Comparison of ENCODE assay signal across 19 cellular contexts in genomic region chr4:2458546-2459491, GRCh38. TPM values are rescaled to one million over a fixed set of nuclear protein-coding genes. Genes with fewer than 3 reads are reported as not detected.
DNase-seq lines count a peak whose midpoint lies in the region; ATAC-seq, FAIRE-seq and TF ChIP-seq lines count a peak whose summit lies in the region.
"Had no signal": no experiment of that assay in that cellular context is flagged by ENCODE, and none has a peak within 500 bp of the region (broad histone marks: within the 10 kb centered on the region; RNA-seq: fewer than 3 reads in every experiment).

No MANE protein-coding gene starts in this region.

- no peaks in the 10 kb centered on the region for H3K79me2 ChIP-seq in HepG2 (ENCODE audit: insufficient read depth, low read length)

- TF ChIP-seq EP300 in HepG2 (IDR thresholded peaks at IDR 0.05; ENCODE audit: low read depth in 2 of 2, low read length in 2 of 2), result no peak
- no peak for TF ChIP-seq EP300 in HepG2 (CRISPR knock-in tag; IDR thresholded peaks at IDR 0.05; ENCODE audit: borderline replicate concordance)

- FAIRE-seq in HepG2 (lab: Jason Lieb, UNC), result no peak
- FAIRE-seq: G401.6, GM12891 had no signal

- POLR2A ChIA-PET in HepG2 (lab: Yijun Ruan, JAX), result no interaction called here

- BruUV-seq in HepG2 (replicated peaks; lab: Mats Ljungman, UMichigan), result no TSS peak

- H3K27me3 ChIP-seq in HepG2 (ENCODE audit: control insufficient read depth in 1 of 2, insufficient read depth in 2 of 2, low read length in 2 of 2) (peaks cover 8 to 52% of the 10 kb centered on the region in 2 experiments), upper lobe of right lung (no peaks in the 10 kb centered on the region)
- H3K27me3 ChIP-seq: MG63 had no signal

- no peak for TF ChIP-seq RAD21 in HepG2 (CRISPR knock-in tag; IDR thresholded peaks at IDR 0.05)

- TF ChIP-seq POLR2A in HepG2 (IDR thresholded peaks at IDR 0.05; ENCODE audit: insufficient read depth in 1 of 2, low read depth in 2 of 2, low read length in 2 of 2), result no peak

- no peak overlapping the region for H2AFZ ChIP-seq in HepG2 (ENCODE audit: low read length)

- no peaks in the 10 kb centered on the region for H4K20me1 ChIP-seq in HepG2 (ENCODE audit: insufficient read depth, low read length)

- ATAC-seq in HepG2 (no peak), upper lobe of right lung (no peak), Right ventricle myocardium superior (ENCODE audit: poor library complexity) (no peak)

- 69% methylated on average over 12 of the region's 38 CpGs for WGBS in HepG2 (ENCODE audit: low lambda C conversion rate)

- H3K9ac ChIP-seq in HepG2 (ENCODE audit: insufficient read depth, low read depth, low read length), result no peak overlapping the region

- H3K36me3 ChIP-seq in HepG2 (replicated peaks in 1 of 2; ENCODE audit: control insufficient read depth in 1 of 2, insufficient read depth in 2 of 2, low read length in 2 of 2) (no peaks in the 10 kb centered on the region), upper lobe of right lung (no peaks in the 10 kb centered on the region)
- H3K36me3 ChIP-seq: MG63 had no signal

- DNase-seq in NCI-H345 (lab: John Stamatoyannopoulos, UW) (peak; percentile 28), NCI-H345 treated with DMSO at 0.1 percent for 48 hours (lab: John Stamatoyannopoulos, UW; ENCODE audit: unreplicated experiment) (no peak), NCI-H1105 (lab: John Stamatoyannopoulos, UW) (peak; percentile 22), HepG2 (ENCODE audit: low spot score) (no peak), upper lobe of right lung (peak; percentile 56), AG08395 (ENCODE audit: low spot score) (no peak), Right ventricle myocardium superior (no peak)
- DNase-seq: AML-193, DND-41, GOT3, Karpas-422, MG63, NCI-H1417 treated with DMSO at 0.1 percent for 48 hours, NCI-H2107, NCI-H446, RPMI8226, T-helper 2 cell had no signal

- intact Hi-C loops in HepG2 (cut with micrococcal nuclease; ENCODE audit: unreplicated experiment), result no loop called here
- intact Hi-C loops in upper lobe of right lung (cut with DNase I), result no loop called here
- intact Hi-C loops in Right ventricle myocardium superior (cut with DNase I), result no loop called here

- no peak overlapping the region; a peak in 1 of 6 replicates for H3K4me3 ChIP-seq in HepG2 (replicated peaks in 1 of 3; ENCODE audit: insufficient read depth in 1 of 3, low read depth in 2 of 3, low read length in 3 of 3)
- H3K4me3 ChIP-seq in upper lobe of right lung, result no peak overlapping the region
- H3K4me3 ChIP-seq: MG63 had no signal

- peak overlapping the region; percentile 10; the same call in 1 of the 2 replicates for H3K4me2 ChIP-seq in HepG2 (ENCODE audit: low read depth, low read length)

- in situ Hi-C loops in HepG2 (cut with HindIII; ENCODE audit: extremely low pct_ligation_motif_present, low pct_unique_long_range_greater_than_20kb), result no loop called here

- no peaks in the 10 kb centered on the region for H3K9me3 ChIP-seq in HepG2 (ENCODE audit: low read length)
- no peaks in the 10 kb centered on the region for H3K9me3 ChIP-seq in upper lobe of right lung
- H3K9me3 ChIP-seq: MG63 had no signal

- H3K27ac ChIP-seq in HepG2 (ENCODE audit: extremely low read length, insufficient read depth, low read length) (no peak overlapping the region), upper lobe of right lung (no peak overlapping the region)

- TF ChIP-seq CTCF in HepG2 (CRISPR knock-in tag; IDR thresholded peaks at IDR 0.05) (no peak), upper lobe of right lung (IDR thresholded peaks at IDR 0.05) (no peak)

- H3K4me1 ChIP-seq in HepG2 (ENCODE audit: insufficient read depth, low read length) (peaks cover 38% of the 10 kb centered on the region), upper lobe of right lung (peaks cover 4% of the 10 kb centered on the region)

- CTCF ChIA-PET in HepG2 (lab: Yijun Ruan, JAX; ENCODE audit: low intra/inter-chr PET ratio, low total read pairs), result no interaction called here

TF ChIP-seq in HepG2, 621 proteins besides CTCF, POLR2A, EP300 and RAD21 (continues in another document):
- TF ChIP-seq ZNF678 (CRISPR knock-in tag; IDR thresholded peaks at IDR 0.05), result no peak
- TF ChIP-seq ZNF484 (CRISPR knock-in tag; IDR thresholded peaks at IDR 0.05; ENCODE audit: borderline replicate concordance, low read depth), result no peak

RNA-seq across cellular contexts. Expression of gene RNF4, which starts 10.1 kb away (rescaled TPM):
- total RNA-seq in HepG2 (2016; rRNA removed; fragmentation: Illumina TruSeq; extraction: Trizol) (38.1 and 46.7 TPM in 2 replicates), upper lobe of right lung (41.0 TPM), Right ventricle myocardium superior (22.3 TPM)
- 16.3 and 17.2 TPM in 2 replicates for total RNA-seq in HepG2 (2016; cell fraction: cytosol; rRNA removed; fragmentation: Illumina TruSeq; extraction: Trizol; ENCODE audit: low read depth)
- 36.0 and 47.6 TPM in 2 replicates for total RNA-seq in HepG2 (2016; cell fraction: insoluble cytoplasmic fraction; rRNA removed; fragmentation: Illumina TruSeq; extraction: Trizol)
- total RNA-seq in HepG2 (2016; cell fraction: membrane; rRNA removed; fragmentation: Illumina TruSeq; extraction: Trizol), result 24.2 and 25.2 TPM in 2 replicates
- 34.8 and 37.0 TPM in 2 replicates for total RNA-seq in HepG2 (2016; cell fraction: nucleus; rRNA removed; fragmentation: Illumina TruSeq; extraction: Trizol)
- 40.3 and 45.1 TPM in 2 replicates for polyA plus RNA-seq in HepG2 (2011; rRNA removed)
- 34.5 and 42.3 TPM in 2 replicates for polyA plus RNA-seq in HepG2 (2011; cell fraction: cytosol; rRNA removed)
- 33.3 and 33.4 TPM in 2 replicates for polyA plus RNA-seq in HepG2 (2011; cell fraction: nucleus; rRNA removed)
- polyA plus RNA-seq in HepG2 (2012), result 27.9 and 28.2 TPM in 2 replicates
- polyA plus RNA-seq in HepG2 (2016; cell fraction: cytosol; fragmentation: Illumina TruSeq; extraction: Trizol; ENCODE audit: low read depth), result 3.3 and 5.5 TPM in 2 replicates
- polyA plus RNA-seq in HepG2 (2016; cell fraction: insoluble cytoplasmic fraction; fragmentation: Illumina TruSeq; extraction: Trizol; ENCODE audit: low read depth), result 45.3 and 46.1 TPM in 2 replicates
- 12.0 and 14.1 TPM in 2 replicates for polyA plus RNA-seq in HepG2 (2016; cell fraction: membrane; fragmentation: Illumina TruSeq; extraction: Trizol; ENCODE audit: low read depth)
- polyA plus RNA-seq in HepG2 (2016; cell fraction: nucleus; fragmentation: Illumina TruSeq; extraction: Trizol; ENCODE audit: insufficient read depth, low read depth), result 33.1 and 33.8 TPM in 2 replicates
- 65.3 and 74.2 TPM in 2 replicates for polyA minus RNA-seq in HepG2 (2011; rRNA and poly(A)+ RNA removed; ENCODE audit: low replicate concordance)
- 36.1 and 36.8 TPM in 2 replicates for polyA minus RNA-seq in HepG2 (2011; cell fraction: cytosol; rRNA and poly(A)+ RNA removed)
- 55.2 and 60.3 TPM in 2 replicates for polyA minus RNA-seq in HepG2 (2011; cell fraction: nucleus; rRNA and poly(A)+ RNA removed)

RNA-seq across cellular contexts. Expression of gene CFAP99, which starts 40.1 kb away (rescaled TPM):
- total RNA-seq in HepG2 (2016; rRNA removed; fragmentation: Illumina TruSeq; extraction: Trizol), result not detected in 2 replicates
- total RNA-seq in HepG2 (2016; cell fraction: cytosol; rRNA removed; fragmentation: Illumina TruSeq; extraction: Trizol; ENCODE audit: low read depth), result not detected in 2 replicates
- total RNA-seq in HepG2 (2016; cell fraction: insoluble cytoplasmic fraction; rRNA removed; fragmentation: Illumina TruSeq; extraction: Trizol), result not detected in 2 replicates
- not detected in 2 replicates for total RNA-seq in HepG2 (2016; cell fraction: membrane; rRNA removed; fragmentation: Illumina TruSeq; extraction: Trizol)
- not detected in 2 replicates for total RNA-seq in HepG2 (2016; cell fraction: nucleus; rRNA removed; fragmentation: Illumina TruSeq; extraction: Trizol)
- 0.07 TPM in 1 of 2 replicates, not detected in the other for polyA plus RNA-seq in HepG2 (2011; rRNA removed)
- 0.07 TPM in 1 of 2 replicates, not detected in the other for polyA plus RNA-seq in HepG2 (2011; cell fraction: cytosol; rRNA removed)
- polyA plus RNA-seq in HepG2 (2011; cell fraction: nucleus; rRNA removed), result 0.29 TPM in 1 of 2 replicates, not detected in the other
- polyA plus RNA-seq in HepG2 (2012), result not detected in 2 replicates
- not detected in 2 replicates for polyA plus RNA-seq in HepG2 (2016; cell fraction: cytosol; fragmentation: Illumina TruSeq; extraction: Trizol; ENCODE audit: low read depth)
- polyA plus RNA-seq in HepG2 (2016; cell fraction: insoluble cytoplasmic fraction; fragmentation: Illumina TruSeq; extraction: Trizol; ENCODE audit: low read depth), result not detected in 2 replicates
- polyA plus RNA-seq in HepG2 (2016; cell fraction: membrane; fragmentation: Illumina TruSeq; extraction: Trizol; ENCODE audit: low read depth), result not detected in 2 replicates
- not detected in 2 replicates for polyA plus RNA-seq in HepG2 (2016; cell fraction: nucleus; fragmentation: Illumina TruSeq; extraction: Trizol; ENCODE audit: insufficient read depth, low read depth)
- not detected in 2 replicates for polyA minus RNA-seq in HepG2 (2011; rRNA and poly(A)+ RNA removed; ENCODE audit: low replicate concordance)
- not detected in 2 replicates for polyA minus RNA-seq in HepG2 (2011; cell fraction: cytosol; rRNA and poly(A)+ RNA removed)
- polyA minus RNA-seq in HepG2 (2011; cell fraction: nucleus; rRNA and poly(A)+ RNA removed), result not detected in 2 replicates
- not detected for total RNA-seq in upper lobe of right lung
- not detected for total RNA-seq in Right ventricle myocardium superior

RNA-seq across cellular contexts. Expression of gene ZFYVE28, which starts 40.4 kb away (rescaled TPM):
- total RNA-seq in HepG2 (2016; rRNA removed; fragmentation: Illumina TruSeq; extraction: Trizol) (0.22 and 0.24 TPM in 2 replicates), upper lobe of right lung (16.6 TPM), Right ventricle myocardium superior (6.7 TPM)
- total RNA-seq in HepG2 (2016; cell fraction: cytosol; rRNA removed; fragmentation: Illumina TruSeq; extraction: Trizol; ENCODE audit: low read depth), result not detected in 2 replicates
- total RNA-seq in HepG2 (2016; cell fraction: insoluble cytoplasmic fraction; rRNA removed; fragmentation: Illumina TruSeq; extraction: Trizol), result 0.13 and 0.19 TPM in 2 replicates
- 0.14 and 0.22 TPM in 2 replicates for total RNA-seq in HepG2 (2016; cell fraction: membrane; rRNA removed; fragmentation: Illumina TruSeq; extraction: Trizol)
- 0.25 TPM in 1 of 2 replicates, not detected in the other for total RNA-seq in HepG2 (2016; cell fraction: nucleus; rRNA removed; fragmentation: Illumina TruSeq; extraction: Trizol)
- polyA plus RNA-seq in HepG2 (2011; rRNA removed), result 0.12 and 0.30 TPM in 2 replicates
- polyA plus RNA-seq in HepG2 (2011; cell fraction: cytosol; rRNA removed), result 0.09 TPM in 2 replicates
- 0.69 and 1.4 TPM in 2 replicates for polyA plus RNA-seq in HepG2 (2011; cell fraction: nucleus; rRNA removed)
- polyA plus RNA-seq in HepG2 (2012), result 0.04 and 0.31 TPM in 2 replicates
- polyA plus RNA-seq in HepG2 (2016; cell fraction: cytosol; fragmentation: Illumina TruSeq; extraction: Trizol; ENCODE audit: low read depth), result 0.03 and 0.14 TPM in 2 replicates
- polyA plus RNA-seq in HepG2 (2016; cell fraction: insoluble cytoplasmic fraction; fragmentation: Illumina TruSeq; extraction: Trizol; ENCODE audit: low read depth), result 0.22 and 0.24 TPM in 2 replicates
- polyA plus RNA-seq in HepG2 (2016; cell fraction: membrane; fragmentation: Illumina TruSeq; extraction: Trizol; ENCODE audit: low read depth), result not detected in 2 replicates
- polyA plus RNA-seq in HepG2 (2016; cell fraction: nucleus; fragmentation: Illumina TruSeq; extraction: Trizol; ENCODE audit: insufficient read depth, low read depth), result 0.19 and 0.61 TPM in 2 replicates
- polyA minus RNA-seq in HepG2 (2011; rRNA and poly(A)+ RNA removed; ENCODE audit: low replicate concordance), result 0.72 and 3.2 TPM in 2 replicates
- 0.26 TPM in 1 of 2 replicates, not detected in the other for polyA minus RNA-seq in HepG2 (2011; cell fraction: cytosol; rRNA and poly(A)+ RNA removed)
- 0.52 TPM in 1 of 2 replicates, not detected in the other for polyA minus RNA-seq in HepG2 (2011; cell fraction: nucleus; rRNA and poly(A)+ RNA removed)

Comparison
In these comparisons a context has a peak if more than half of its experiments do, and no peak if none do; other contexts are left out.
1. DNase-seq: peak in NCI-H345 (single experiment), NCI-H1105 (single experiment) and upper lobe of right lung (single experiment); none in NCI-H345 treated with DMSO at 0.1 percent for 48 hours (single experiment), HepG2 (single experiment), AG08395 (single experiment) and Right ventricle myocardium superior (single experiment).